In genomic region chr3:185943363-185944106, GRCh38 we compare ENCODE assay signal across 8 cellular contexts. TPM values are rescaled to one million over a fixed set of nuclear protein-coding genes. Genes with fewer than 3 reads are reported as not detected.
DNase-seq lines count a peak whose midpoint lies in the region; ATAC-seq, FAIRE-seq and TF ChIP-seq lines count a peak whose summit lies in the region.

No MANE protein-coding gene starts in this region.

- H3K9ac ChIP-seq in kidney (ENCODE audit: low read length in 2 of 2) = no peak overlapping the region

- no peak overlapping the region for H3K27ac ChIP-seq in caudate nucleus (ENCODE audit: low read depth, low read length)
- H3K27ac ChIP-seq in kidney (ENCODE audit: low read depth in 2 of 2, low read length in 2 of 2) = no peak overlapping the region

- no peak for FAIRE-seq in kidney (lab: Jason Lieb, UNC)

- no peaks in the 10 kb centered on the region for H3K9me3 ChIP-seq in kidney (ENCODE audit: control insufficient read depth in 1 of 2, low read length in 2 of 2)

- no peak overlapping the region for H3K4me3 ChIP-seq in AG09309 (ENCODE audit: control insufficient read depth, low read depth, low read length)
- H3K4me3 ChIP-seq in kidney (ENCODE audit: low read length in 2 of 2) = peak overlapping the region in 1 of 2 donors; percentile 28

- peak; percentile 98 for TF ChIP-seq CTCF in AG09309 (IDR thresholded peaks at IDR 0.05; ENCODE audit: control insufficient read depth, insufficient read depth, low read depth, low read length, missing control alignments)
- TF ChIP-seq CTCF in kidney (IDR thresholded peaks at IDR 0.05; ENCODE audit: borderline replicate concordance, extremely low read depth, insufficient read depth) = peak; percentile 99

- intact Hi-C loops in kidney (cut with DNase I) = no loop called here

- H3K4me1 ChIP-seq in kidney (ENCODE audit: control insufficient read depth in 1 of 2, insufficient read depth in 1 of 2, low read depth in 1 of 2, low read length in 2 of 2) = peaks cover 0 to 5% of the 10 kb centered on the region in 2 donors

- DNase-seq in AG09309 (ENCODE audit: low read depth) = peak; percentile 43
- peak; percentile 91 for DNase-seq in NCI-H2171 treated with DMSO at 0.1 percent for 48 hours (lab: John Stamatoyannopoulos, UW)
- DNase-seq in activated CD4-positive, CD25-positive, alpha-beta regulatory T cell (lab: John Stamatoyannopoulos, UW) = peak; percentile 56 to 74 (median 62)
- peak in 58 of 61 donors; percentile 3 to 85 (median 55) for DNase-seq in caudate nucleus (lab: John Stamatoyannopoulos, UW)
- peak; percentile 87 for DNase-seq in kidney
- peak; percentile 72 to 81 for DNase-seq in stimulated activated CD4-positive, alpha-beta T cell treated with anti-CD3 and anti-CD28 coated beads, Interleukin-1b, Interleukin-23, amount 100 ng/mL, for 4 hours (ENCODE audit: low read depth in 2 of 2)

- ATAC-seq in GM18873 (IDR thresholded peaks at IDR 0.05; ENCODE audit: low FRiP score, unreplicated experiment) (peak; percentile 77), HG03103 (IDR thresholded peaks at IDR 0.05; ENCODE audit: low read depth, unreplicated experiment) (peak; percentile 87)

- no peaks in the 10 kb centered on the region for H3K36me3 ChIP-seq in kidney (ENCODE audit: control insufficient read depth in 1 of 2, insufficient read depth in 2 of 2, low read length in 2 of 2)

RNA-seq across cellular contexts. Expression of gene TRA2B, which starts 5.7 kb away (rescaled TPM):
- total RNA-seq in kidney = 109 TPM
- polyA plus RNA-seq in kidney (ENCODE audit: insufficient read depth, low read depth, low replicate concordance) = 66.8 TPM
